Comparison of ENCODE assay signal across 9 cellular contexts in genomic region chr10:32149257-32149955, GRCh38.
DNase-seq lines count a peak whose midpoint lies in the region; ATAC-seq and TF ChIP-seq lines count a peak whose summit lies in the region.
"Had no signal": no experiment of that assay in that cellular context is flagged by ENCODE, and none has a peak within 500 bp of the region (broad histone marks: within the 10 kb centered on the region; RNA-seq: fewer than 3 reads in every experiment).

No MANE protein-coding gene starts in this region.

- peaks cover 12% of the 10 kb centered on the region for H3K36me3 Mint-ChIP-seq in T-helper 1 cell treated with Interleukin-12 subunit alpha and Interleukin-12 subunit beta and Interleukin-4 antibody, amounts not matched to agents 30 μg/mL and 1 μg/mL, for 36 hours (ENCODE audit: low read depth)

- H3K9me3 Mint-ChIP-seq in T-helper 1 cell treated with Interleukin-12 subunit alpha and Interleukin-12 subunit beta and Interleukin-4 antibody, amounts not matched to agents 30 μg/mL and 1 μg/mL, for 36 hours = peaks cover 18% of the 10 kb centered on the region
- H3K9me3 Mint-ChIP-seq: activated naive CD4-positive, alpha-beta T cell treated with anti-CD3 and anti-CD28 coated beads, Interleukin-2, amount 50 U/mL, for 24 hours had no signal

- peak overlapping the region; percentile 87 for H3K27ac Mint-ChIP-seq in T-helper 1 cell treated with Interleukin-12 subunit alpha and Interleukin-12 subunit beta and Interleukin-4 antibody, amounts not matched to agents 30 μg/mL and 1 μg/mL, for 36 hours
- H3K27ac Mint-ChIP-seq: activated naive CD4-positive, alpha-beta T cell treated with anti-CD3 and anti-CD28 coated beads, Interleukin-2, amount 50 U/mL, for 24 hours had no signal

- ATAC-seq in HG02870 (IDR thresholded peaks at IDR 0.05; ENCODE audit: unreplicated experiment) = peak; percentile 99

- TF ChIP-seq CTCF in fibroblast of the aortic adventitia (IDR thresholded peaks at IDR 0.05; ENCODE audit: insufficient read depth, low read length) = peak; percentile 23

- in situ Hi-C loops in G401 (cut with HindIII; ENCODE audit: low sequenced_read_pairs) = no loop called here

- H3K4me3 ChIP-seq in fibroblast of the aortic adventitia (ENCODE audit: low read depth, low read length) = peak overlapping the region; percentile 39

- no peaks in the 10 kb centered on the region for H3K27me3 Mint-ChIP-seq in T-helper 1 cell treated with Interleukin-12 subunit alpha and Interleukin-12 subunit beta and Interleukin-4 antibody, amounts not matched to agents 30 μg/mL and 1 μg/mL, for 36 hours (ENCODE audit: low read depth)
- H3K27me3 Mint-ChIP-seq: activated naive CD4-positive, alpha-beta T cell treated with anti-CD3 and anti-CD28 coated beads, Interleukin-2, amount 50 U/mL, for 24 hours had no signal

- H3K4me3 Mint-ChIP-seq in T-helper 1 cell treated with Interleukin-12 subunit alpha and Interleukin-12 subunit beta and Interleukin-4 antibody, amounts not matched to agents 30 μg/mL and 1 μg/mL, for 36 hours = peak overlapping the region; percentile 57
- H3K4me3 Mint-ChIP-seq: activated naive CD4-positive, alpha-beta T cell treated with anti-CD3 and anti-CD28 coated beads, Interleukin-2, amount 50 U/mL, for 24 hours had no signal

- peaks cover 44% of the 10 kb centered on the region for H3K4me1 Mint-ChIP-seq in T-helper 1 cell treated with Interleukin-12 subunit alpha and Interleukin-12 subunit beta and Interleukin-4 antibody, amounts not matched to agents 30 μg/mL and 1 μg/mL, for 36 hours (ENCODE audit: low read depth)

- DNase-seq in activated naive CD4-positive, alpha-beta T cell treated with Interleukin-2 at 50 U/mL for 16 hours = peak; percentile 8
- no peak for DNase-seq in activated naive CD4-positive, alpha-beta T cell treated with anti-CD3 and anti-CD28 coated beads, Interleukin-2, amount 50 U/mL, for 16 hours
- DNase-seq in fibroblast of the aortic adventitia (ENCODE audit: low read depth) = peak; percentile 99
- DNase-seq in stimulated activated CD4-positive, alpha-beta T cell treated with anti-CD3 and anti-CD28 coated beads, TNF-alpha, amount 100 ng/mL, for 48 hours (ENCODE audit: low read depth in 3 of 3) = peak; percentile 10 to 23 (median 15)
- DNase-seq in G401 (ENCODE audit: low spot score) = no peak
- no peak for DNase-seq in SKM-1 treated with dmso at 0.1 percent for 144 hours (lab: John Stamatoyannopoulos, UW; ENCODE audit: unreplicated experiment)

Comparison
In these comparisons a context has a peak if more than half of its experiments do, and no peak if none do; other contexts are left out.
1. DNase-seq: peak in activated naive CD4-positive, alpha-beta T cell treated with Interleukin-2 at 50 U/mL for 16 hours (single experiment), fibroblast of the aortic adventitia (single experiment) and stimulated activated CD4-positive, alpha-beta T cell treated with anti-CD3 and anti-CD28 coated beads, TNF-alpha, amount 100 ng/mL, for 48 hours (3 of 3); none in activated naive CD4-positive, alpha-beta T cell treated with anti-CD3 and anti-CD28 coated beads, Interleukin-2, amount 50 U/mL, for 16 hours (single experiment), G401 (single experiment) and SKM-1 treated with dmso at 0.1 percent for 144 hours (single experiment).